Comparison of ENCODE assay signal across 26 cellular contexts in genomic region chr14:102272392-102272791, GRCh38. TPM values are rescaled to one million over a fixed set of nuclear protein-coding genes. Genes with fewer than 3 reads are reported as not detected.
A peak's percentile ranks its signal among the peaks of the same experiment; 100 is the strongest.
DNase-seq lines count a peak whose midpoint lies in the region; ATAC-seq and TF ChIP-seq lines count a peak whose summit lies in the region.
"Had no signal": no experiment of that assay in that cellular context is flagged by ENCODE, and none has a peak within 500 bp of the region (broad histone marks: within the 10 kb centered on the region; RNA-seq: fewer than 3 reads in every experiment).

No MANE protein-coding gene starts in this region.

- H3K4me2 ChIP-seq in OCI-LY3 (ENCODE audit: low read length), result peak overlapping the region; percentile 6; the same call in 1 of the 2 replicates

- H4K20me1 ChIP-seq in OCI-LY3 (ENCODE audit: insufficient read depth, low read length), result no peaks in the 10 kb centered on the region

- TF ChIP-seq CTCF in OCI-LY3 (IDR thresholded peaks at IDR 0.05; ENCODE audit: low read depth, low read length) (no peak), fibroblast of mammary gland (conservative IDR thresholded peaks at IDR 0.05; ENCODE audit: control insufficient read depth, insufficient read depth, low read depth, low read length) (no peak)

- no peaks in the 10 kb centered on the region for H3K4me1 Mint-ChIP-seq in activated naive CD4-positive, alpha-beta T cell treated with anti-CD3 and anti-CD28 coated beads, Interleukin-2, amount 10 ng/mL, durations not matched to agents 7 days and 5 days
- H3K4me1 Mint-ChIP-seq in stimulated activated memory B cell treated with anti-CD40 and anti-IgM and Interleukin-4, amounts not matched to agents 10 μg/mL and 1 μg/mL and 100 μg/mL, for 72 hours, result no peaks in the 10 kb centered on the region
- no peaks in the 10 kb centered on the region for H3K4me1 Mint-ChIP-seq in activated T-helper 2 cell treated with anti-CD3 and anti-CD28 coated beads, Interferon-gamma antibody, Interleukin-2, Interleukin-4, amounts not matched to agents 10 μg/mL and 5 μg/mL and 100 μg/mL, durations not matched to agents 14 hours and 24 hours and 36 hours (ENCODE audit: low read depth)
- H3K4me1 Mint-ChIP-seq: activated B cell treated with CpG ODN at 0.5 μM for 24 hours; CD14-positive monocyte; naive thymus-derived CD4-positive, alpha-beta T cell had no signal

- no peaks in the 10 kb centered on the region for H3K79me2 ChIP-seq in OCI-LY3 (ENCODE audit: low read length)

- intact Hi-C loops in activated T-helper 2 cell treated with anti-CD3 and anti-CD28 coated beads, Interferon-gamma antibody, Interleukin-2, Interleukin-4, amounts not matched to agents 10 μg/mL and 5 μg/mL and 100 μg/mL, durations not matched to agents 14 hours and 24 hours and 36 hours (cut with micrococcal nuclease), result no loop called here

- no peaks in the 10 kb centered on the region for H3K27me3 Mint-ChIP-seq in activated naive CD4-positive, alpha-beta T cell treated with anti-CD3 and anti-CD28 coated beads, Interleukin-2, amount 10 ng/mL, durations not matched to agents 7 days and 5 days
- H3K27me3 Mint-ChIP-seq in stimulated activated memory B cell treated with anti-CD40 and anti-IgM and Interleukin-4, amounts not matched to agents 10 μg/mL and 1 μg/mL and 100 μg/mL, for 72 hours, result peaks cover 18% of the 10 kb centered on the region
- H3K27me3 Mint-ChIP-seq in activated T-helper 2 cell treated with anti-CD3 and anti-CD28 coated beads, Interferon-gamma antibody, Interleukin-2, Interleukin-4, amounts not matched to agents 10 μg/mL and 5 μg/mL and 100 μg/mL, durations not matched to agents 14 hours and 24 hours and 36 hours (ENCODE audit: low read depth), result peaks cover 3% of the 10 kb centered on the region

- H3K4me3 Mint-ChIP-seq in activated naive CD4-positive, alpha-beta T cell treated with anti-CD3 and anti-CD28 coated beads, Interleukin-2, amount 10 ng/mL, durations not matched to agents 7 days and 5 days, result no peak overlapping the region
- H3K4me3 Mint-ChIP-seq in stimulated activated memory B cell treated with anti-CD40 and anti-IgM and Interleukin-4, amounts not matched to agents 10 μg/mL and 1 μg/mL and 100 μg/mL, for 72 hours, result no peak overlapping the region
- H3K4me3 Mint-ChIP-seq in activated T-helper 2 cell treated with anti-CD3 and anti-CD28 coated beads, Interferon-gamma antibody, Interleukin-2, Interleukin-4, amounts not matched to agents 10 μg/mL and 5 μg/mL and 100 μg/mL, durations not matched to agents 14 hours and 24 hours and 36 hours (ENCODE audit: low read depth), result no peak overlapping the region
- H3K4me3 Mint-ChIP-seq: activated B cell treated with CpG ODN at 0.5 μM for 24 hours; activated CD8-positive, alpha-beta T cell treated with anti-CD3 and anti-CD28 coated beads, Interleukin-2, amount 10 ng/mL, durations not matched to agents 7 days and 5 days; CD14-positive monocyte; naive thymus-derived CD4-positive, alpha-beta T cell had no signal

- no peak overlapping the region for H3K27ac ChIP-seq in OCI-LY3 (ENCODE audit: low read length)
- H3K27ac ChIP-seq: cardiac muscle cell, ovary, Peyer's patch, SK-N-MC, suprapubic skin had no signal

- H3K4me1 ChIP-seq in OCI-LY3 (ENCODE audit: low read length), result peaks cover 10% of the 10 kb centered on the region
- H3K4me1 ChIP-seq: Peyer's patch, suprapubic skin had no signal

- no peak overlapping the region for H3K4me3 ChIP-seq in OCI-LY3 (ENCODE audit: low read length)
- H3K4me3 ChIP-seq in fibroblast of mammary gland (ENCODE audit: control insufficient read depth, low read depth, low read length), result no peak overlapping the region
- H3K4me3 ChIP-seq: cardiac muscle cell, ovary, Peyer's patch, SK-N-MC, suprapubic skin had no signal

- no peaks in the 10 kb centered on the region for H3K27me3 ChIP-seq in OCI-LY3 (ENCODE audit: low read depth, low read length)
- H3K27me3 ChIP-seq: cardiac muscle cell, ovary, Peyer's patch, suprapubic skin had no signal

- no peaks in the 10 kb centered on the region for H3K9me3 Mint-ChIP-seq in activated naive CD4-positive, alpha-beta T cell treated with anti-CD3 and anti-CD28 coated beads, Interleukin-2, amount 50 U/mL, for 72 hours
- no peaks in the 10 kb centered on the region for H3K9me3 Mint-ChIP-seq in activated naive CD4-positive, alpha-beta T cell treated with anti-CD3 and anti-CD28 coated beads, Interleukin-2, amount 10 ng/mL, durations not matched to agents 7 days and 5 days
- H3K9me3 Mint-ChIP-seq in stimulated activated memory B cell treated with anti-CD40 and anti-IgM and Interleukin-4, amounts not matched to agents 10 μg/mL and 1 μg/mL and 100 μg/mL, for 72 hours, result no peaks in the 10 kb centered on the region
- no peaks in the 10 kb centered on the region for H3K9me3 Mint-ChIP-seq in activated T-helper 2 cell treated with anti-CD3 and anti-CD28 coated beads, Interferon-gamma antibody, Interleukin-2, Interleukin-4, amounts not matched to agents 10 μg/mL and 5 μg/mL and 100 μg/mL, durations not matched to agents 14 hours and 24 hours and 36 hours
- H3K9me3 Mint-ChIP-seq: activated B cell treated with CpG ODN at 0.5 μM for 24 hours; naive thymus-derived CD4-positive, alpha-beta T cell had no signal

- H2AFZ ChIP-seq in OCI-LY3 (ENCODE audit: low read depth, low read length), result no peak overlapping the region

- no peaks in the 10 kb centered on the region for H3K36me3 ChIP-seq in OCI-LY3 (replicated peaks; ENCODE audit: low read depth, low read length)
- H3K36me3 ChIP-seq: cardiac muscle cell, ovary, Peyer's patch, suprapubic skin had no signal

- CTCF ChIA-PET in activated naive CD4-positive, alpha-beta T cell treated with anti-CD3 and anti-CD28 coated beads, Interleukin-2, amount 10 ng/mL, durations not matched to agents 7 days and 5 days (lab: Charles Lee), result no interaction called here

- peak; percentile 37 to 49 for ATAC-seq in activated naive CD4-positive, alpha-beta T cell treated with anti-CD3 and anti-CD28 coated beads, Interleukin-2, amount 50 U/mL, for 72 hours
- ATAC-seq in stimulated activated memory B cell treated with anti-CD40 and anti-IgM and Interleukin-4, amounts not matched to agents 10 μg/mL and 1 μg/mL and 100 μg/mL, for 72 hours, result peak; percentile 45
- ATAC-seq: activated CD8-positive, alpha-beta T cell treated with anti-CD3 and anti-CD28 coated beads, Interleukin-2, amount 10 ng/mL, durations not matched to agents 7 days and 5 days; left cardiac atrium; naive thymus-derived CD4-positive, alpha-beta T cell; right cardiac atrium had no signal

- no peak overlapping the region for H3K27ac Mint-ChIP-seq in activated naive CD4-positive, alpha-beta T cell treated with anti-CD3 and anti-CD28 coated beads, Interleukin-2, amount 50 U/mL, for 72 hours
- H3K27ac Mint-ChIP-seq in activated naive CD4-positive, alpha-beta T cell treated with anti-CD3 and anti-CD28 coated beads, Interleukin-2, amount 10 ng/mL, durations not matched to agents 7 days and 5 days, result no peak overlapping the region
- H3K27ac Mint-ChIP-seq in stimulated activated memory B cell treated with anti-CD40 and anti-IgM and Interleukin-4, amounts not matched to agents 10 μg/mL and 1 μg/mL and 100 μg/mL, for 72 hours, result no peak overlapping the region
- no peak overlapping the region for H3K27ac Mint-ChIP-seq in activated T-helper 2 cell treated with anti-CD3 and anti-CD28 coated beads, Interferon-gamma antibody, Interleukin-2, Interleukin-4, amounts not matched to agents 10 μg/mL and 5 μg/mL and 100 μg/mL, durations not matched to agents 14 hours and 24 hours and 36 hours
- H3K27ac Mint-ChIP-seq: activated B cell treated with CpG ODN at 0.5 μM for 24 hours; activated CD8-positive, alpha-beta T cell treated with anti-CD3 and anti-CD28 coated beads, Interleukin-2, amount 10 ng/mL, durations not matched to agents 7 days and 5 days; CD14-positive monocyte; naive thymus-derived CD4-positive, alpha-beta T cell had no signal

- no peaks in the 10 kb centered on the region for H3K9me3 ChIP-seq in OCI-LY3 (ENCODE audit: insufficient read depth, low read length)
- H3K9me3 ChIP-seq: ovary, Peyer's patch, suprapubic skin had no signal

- no peak overlapping the region for H3K9ac ChIP-seq in OCI-LY3 (ENCODE audit: low read length)

- DNase-seq in activated naive CD4-positive, alpha-beta T cell treated with anti-CD3 and anti-CD28 coated beads, Interleukin-2, amount 50 U/mL, for 72 hours (ENCODE audit: low spot score in 2 of 2), result no peak
- DNase-seq in activated naive CD4-positive, alpha-beta T cell treated with anti-CD3 and anti-CD28 coated beads, Interleukin-2, amount 10 ng/mL, durations not matched to agents 7 days and 5 days, result no peak
- DNase-seq in fibroblast of mammary gland (ENCODE audit: low read depth), result peak; percentile 72
- DNase-seq in NCI-H510A (lab: John Stamatoyannopoulos, UW), result no peak
- DNase-seq in activated T-helper 2 cell treated with anti-CD3 and anti-CD28 coated beads, Interferon-gamma antibody, Interleukin-2, Interleukin-4, amounts not matched to agents 10 μg/mL and 5 μg/mL and 100 μg/mL, durations not matched to agents 14 hours and 24 hours and 36 hours (ENCODE audit: low spot score), result no peak
- no peak for DNase-seq in HT-29 (ENCODE audit: low spot score)
- DNase-seq: ACHN; activated B cell treated with CpG ODN at 0.5 μM for 24 hours; activated CD8-positive, alpha-beta T cell treated with anti-CD3 and anti-CD28 coated beads, Interleukin-2, amount 10 ng/mL, durations not matched to agents 7 days and 5 days; activated T-cell treated with anti-CD3 and anti-CD28 coated beads, Interleukin-2, amount 50 U/mL, for 48 hours; left cardiac atrium; mesendoderm; naive thymus-derived CD4-positive, alpha-beta T cell; NCI-H1092 treated with DMSO at 0.1 percent for 48 hours; NCI-H2081; NCI-H446; ovary; Peyer's patch; right cardiac atrium; stimulated activated CD4-positive, alpha-beta T cell treated with anti-CD3 and anti-CD28 coated beads, Interleukin-15, amount 100 ng/mL, for 24 hours had no signal

- no peaks in the 10 kb centered on the region for H3K36me3 Mint-ChIP-seq in activated naive CD4-positive, alpha-beta T cell treated with anti-CD3 and anti-CD28 coated beads, Interleukin-2, amount 50 U/mL, for 72 hours
- H3K36me3 Mint-ChIP-seq in activated naive CD4-positive, alpha-beta T cell treated with anti-CD3 and anti-CD28 coated beads, Interleukin-2, amount 10 ng/mL, durations not matched to agents 7 days and 5 days, result no peaks in the 10 kb centered on the region
- H3K36me3 Mint-ChIP-seq in stimulated activated memory B cell treated with anti-CD40 and anti-IgM and Interleukin-4, amounts not matched to agents 10 μg/mL and 1 μg/mL and 100 μg/mL, for 72 hours, result no peaks in the 10 kb centered on the region
- no peaks in the 10 kb centered on the region for H3K36me3 Mint-ChIP-seq in activated T-helper 2 cell treated with anti-CD3 and anti-CD28 coated beads, Interferon-gamma antibody, Interleukin-2, Interleukin-4, amounts not matched to agents 10 μg/mL and 5 μg/mL and 100 μg/mL, durations not matched to agents 14 hours and 24 hours and 36 hours (ENCODE audit: low read depth)
- H3K36me3 Mint-ChIP-seq: CD14-positive monocyte; naive thymus-derived CD4-positive, alpha-beta T cell had no signal

RNA-seq across cellular contexts. Expression of gene MOK, which starts 32.6 kb away (rescaled TPM):
- total RNA-seq in activated naive CD4-positive, alpha-beta T cell treated with anti-CD3 and anti-CD28 coated beads, Interleukin-2, amount 50 U/mL, for 72 hours, result 1 to 10 TPM; 4.4 to 9.1 TPM
- total RNA-seq in activated T-helper 2 cell treated with anti-CD3 and anti-CD28 coated beads, Interferon-gamma antibody, Interleukin-2, Interleukin-4, amounts not matched to agents 10 μg/mL and 5 μg/mL and 100 μg/mL, durations not matched to agents 14 hours and 24 hours and 36 hours, result 4.8 and 6.8 TPM in 2 replicates
- 6.0 and 7.2 TPM in 2 replicates for total RNA-seq in HT-29 (2014; rRNA removed; shearing (Covaris generic))

RNA-seq across cellular contexts. Expression of gene ZNF839, which starts 47.2 kb away (rescaled TPM):
- total RNA-seq in activated naive CD4-positive, alpha-beta T cell treated with anti-CD3 and anti-CD28 coated beads, Interleukin-2, amount 50 U/mL, for 72 hours, result 10 to 100 TPM in 1 of 2 donors, 1 to 10 TPM in 1; 6.3 to 19.8 TPM
- 16.4 and 17.3 TPM in 2 replicates for total RNA-seq in activated T-helper 2 cell treated with anti-CD3 and anti-CD28 coated beads, Interferon-gamma antibody, Interleukin-2, Interleukin-4, amounts not matched to agents 10 μg/mL and 5 μg/mL and 100 μg/mL, durations not matched to agents 14 hours and 24 hours and 36 hours
- total RNA-seq in HT-29 (2014; rRNA removed; shearing (Covaris generic)), result 2.7 and 4.0 TPM in 2 replicates
